20 cellular contexts compared by ENCODE assay signal in the genomic region with DNA sequence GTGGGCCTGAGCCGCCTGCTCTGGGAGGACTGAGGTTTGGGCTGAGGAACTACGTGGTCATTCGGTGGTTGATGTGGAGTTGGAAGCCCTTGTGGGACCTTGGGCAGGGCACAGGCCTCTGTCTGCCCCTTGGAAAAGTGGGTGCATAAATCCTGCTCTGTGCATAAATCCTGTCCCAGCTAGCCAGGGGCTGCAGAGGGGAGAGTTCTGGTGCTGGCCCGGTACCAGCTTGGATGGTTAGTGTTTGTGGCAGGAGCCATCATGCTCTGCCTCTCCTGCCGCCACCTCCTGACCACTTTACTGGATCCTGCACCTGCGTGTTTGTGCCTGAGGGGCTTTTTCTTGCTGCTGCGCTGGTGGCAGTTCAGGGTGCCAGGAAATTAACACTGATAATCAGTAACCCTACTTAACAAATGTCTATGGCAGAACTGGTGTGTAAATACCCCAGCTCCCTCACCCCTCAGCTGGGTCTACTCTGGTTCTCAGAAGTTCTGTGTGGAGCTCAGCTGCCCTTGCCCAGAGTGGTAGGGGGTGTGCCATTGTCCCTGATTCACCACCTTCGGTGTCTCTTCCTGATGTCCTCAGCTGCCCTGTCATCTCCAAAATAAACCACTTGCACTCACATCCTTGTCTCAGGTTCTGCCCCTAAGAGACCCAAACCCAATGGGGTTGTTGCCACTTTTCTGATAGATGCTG.
DNase-seq lines count a peak whose midpoint lies in the region; TF ChIP-seq lines count a peak whose summit lies in the region.
"Had no signal": no experiment of that assay in that cellular context is flagged by ENCODE, and none has a peak within 500 bp of the region (broad histone marks: within the 10 kb centered on the region; RNA-seq: fewer than 3 reads in every experiment).

No MANE protein-coding gene starts in this region.

- H3K4me3 Mint-ChIP-seq in brain, result peak overlapping the region in 4 of 5 experiments; percentile 12 to 72 (median 26)
- no peak overlapping the region for H3K4me3 Mint-ChIP-seq in mesothelial cell of epicardium
- H3K4me3 Mint-ChIP-seq: activated naive CD8-positive, alpha-beta T cell; activated T-helper 1 cell treated with anti-CD3 and anti-CD28 coated beads, Interleukin-12 subunit alpha, Interleukin-12 subunit beta, Interleukin-2, Interleukin-4 antibody, amounts not matched to agents 30 ng/mL and 10 ng/mL and 1 ng/mL, durations not matched to agents 14 hours and 24 hours and 36 hours; stimulated activated naive CD8-positive, alpha-beta T cell treated with anti-CD3 and anti-CD28 coated beads, Interleukin-15, Interleukin-2, amounts not matched to agents 100 ng/mL and 50 ng/mL, for 24 hours had no signal

- no peak overlapping the region for H3K9ac ChIP-seq in HUES48 (ENCODE audit: low read depth, low read length)

- 82% methylated on average over 5 of the region's 8 CpGs for WGBS in suprapubic skin

- H3K36me3 Mint-ChIP-seq in brain (no peaks in the 10 kb centered on the region), mesothelial cell of epicardium (no peaks in the 10 kb centered on the region)
- H3K36me3 Mint-ChIP-seq: activated naive CD8-positive, alpha-beta T cell had no signal

- TF ChIP-seq CTCF in brain (conservative IDR thresholded peaks at IDR 0.05) (no peak), mesothelial cell of epicardium (IDR thresholded peaks at IDR 0.05; ENCODE audit: unreplicated experiment) (no peak), suprapubic skin (IDR thresholded peaks at IDR 0.05) (no peak)

- H3K27me3 Mint-ChIP-seq in brain (no peaks in the 10 kb centered on the region), mesothelial cell of epicardium (ENCODE audit: low read depth) (no peaks in the 10 kb centered on the region)

- DNase-seq in mesothelial cell of epicardium (ENCODE audit: low spot score in 2 of 2, unreplicated experiment in 2 of 2), result no peak
- DNase-seq in suprapubic skin (ENCODE audit: low spot score in 2 of 2), result no peak
- no peak for DNase-seq in stimulated activated naive CD4-positive, alpha-beta T cell treated with Interleukin-2 at 50 U/mL for 16 hours (lab: John Stamatoyannopoulos, UW)
- no peak for DNase-seq in DMS53 (lab: John Stamatoyannopoulos, UW)
- DNase-seq in DMS53 treated with DMSO at 0.1 percent for 48 hours (lab: John Stamatoyannopoulos, UW; ENCODE audit: unreplicated experiment), result no peak
- DNase-seq: activated CD4-positive, alpha-beta T cell treated with anti-CD3 and anti-CD28 coated beads for 1 hour; BE2C; MG63; NCI-H1436; NCI-H82; stimulated activated CD4-positive, alpha-beta T cell treated with anti-CD3 and anti-CD28 coated beads, Interleukin-2, amount 100 ng/mL, for 24 hours; T1000; upper lobe of right lung had no signal

- TF ChIP-seq EP300 in suprapubic skin (IDR thresholded peaks at IDR 0.05), result no peak

- H3K36me3 ChIP-seq in HUES48 (ENCODE audit: control insufficient read depth, insufficient read depth, low read length), result no peaks in the 10 kb centered on the region
- H3K36me3 ChIP-seq in suprapubic skin, result no peaks in the 10 kb centered on the region
- H3K36me3 ChIP-seq: BE2C, MG63, ovary, upper lobe of right lung had no signal

- TF ChIP-seq POLR2A in suprapubic skin (IDR thresholded peaks at IDR 0.05), result no peak

- H3K4me1 Mint-ChIP-seq in brain, result peaks cover 89% of the 10 kb centered on the region
- H3K4me1 Mint-ChIP-seq in mesothelial cell of epicardium, result peaks cover 41% of the 10 kb centered on the region

- H3K9me3 ChIP-seq in HUES48 (ENCODE audit: control insufficient read depth, insufficient read depth, low read length) (no peaks in the 10 kb centered on the region), suprapubic skin (no peaks in the 10 kb centered on the region)
- H3K9me3 ChIP-seq: BE2C, gastroesophageal sphincter, MG63, ovary, upper lobe of right lung had no signal

- H3K27me3 ChIP-seq in HUES48 (ENCODE audit: control insufficient read depth, insufficient read depth, low read length) (no peaks in the 10 kb centered on the region), suprapubic skin (no peaks in the 10 kb centered on the region)
- H3K27me3 ChIP-seq: BE2C, gastroesophageal sphincter, MG63, ovary, upper lobe of right lung had no signal

- H3K4me3 ChIP-seq in HUES48 (ENCODE audit: low read depth, low read length) (no peak overlapping the region), suprapubic skin (no peak overlapping the region)
- H3K4me3 ChIP-seq: gastroesophageal sphincter, MG63, ovary, upper lobe of right lung had no signal

- H3K9me3 Mint-ChIP-seq in brain (peaks cover 0 to 2% (median 0%) of the 10 kb centered on the region in 5 experiments), mesothelial cell of epicardium (no peaks in the 10 kb centered on the region)
- H3K9me3 Mint-ChIP-seq: activated T-helper 1 cell treated with anti-CD3 and anti-CD28 coated beads, Interleukin-12 subunit alpha, Interleukin-12 subunit beta, Interleukin-2, Interleukin-4 antibody, amounts not matched to agents 30 ng/mL and 10 ng/mL and 1 ng/mL, durations not matched to agents 14 hours and 24 hours and 36 hours; stimulated activated naive CD8-positive, alpha-beta T cell treated with anti-CD3 and anti-CD28 coated beads, Interleukin-15, Interleukin-2, amounts not matched to agents 100 ng/mL and 50 ng/mL, for 24 hours had no signal

- H3K27ac Mint-ChIP-seq in brain (peak overlapping the region; percentile 69 to 97 (median 90)), mesothelial cell of epicardium (peak overlapping the region; percentile 87)
- H3K27ac Mint-ChIP-seq: activated naive CD8-positive, alpha-beta T cell; activated T-helper 1 cell treated with anti-CD3 and anti-CD28 coated beads, Interleukin-12 subunit alpha, Interleukin-12 subunit beta, Interleukin-2, Interleukin-4 antibody, amounts not matched to agents 30 ng/mL and 10 ng/mL and 1 ng/mL, durations not matched to agents 14 hours and 24 hours and 36 hours; stimulated activated naive CD8-positive, alpha-beta T cell treated with anti-CD3 and anti-CD28 coated beads, Interleukin-15, Interleukin-2, amounts not matched to agents 100 ng/mL and 50 ng/mL, for 24 hours had no signal

- H3K27ac ChIP-seq in HUES48 (ENCODE audit: low read depth, low read length), result peak overlapping the region; percentile 93
- H3K27ac ChIP-seq in suprapubic skin, result peak overlapping the region; percentile 61
- H3K27ac ChIP-seq: upper lobe of right lung had no signal

- H3K4me1 ChIP-seq in HUES48 (ENCODE audit: control insufficient read depth, insufficient read depth, low read length) (peaks cover 39% of the 10 kb centered on the region), suprapubic skin (peaks cover 9% of the 10 kb centered on the region)
- H3K4me1 ChIP-seq: BE2C, upper lobe of right lung had no signal
